Comparison of ENCODE assay signal across 12 cellular contexts in genomic region chr7:2528481-2529095, GRCh38. TPM values are rescaled to one million over a fixed set of nuclear protein-coding genes. Genes with fewer than 3 reads are reported as not detected.
DNase-seq lines count a peak whose midpoint lies in the region; ATAC-seq and TF ChIP-seq lines count a peak whose summit lies in the region.
"Had no signal": no experiment of that assay in that cellular context is flagged by ENCODE, and none has a peak within 500 bp of the region (broad histone marks: within the 10 kb centered on the region; RNA-seq: fewer than 3 reads in every experiment).

No MANE protein-coding gene starts in this region.

- peak overlapping the region in 1 of 2 experiments; percentile 100 for H2BK12ac ChIP-seq in mesenchymal stem cell (ENCODE audit: low read length in 2 of 2)

- H3K9me3 ChIP-seq in BLaER1 (no peaks in the 10 kb centered on the region), GM23248 (ENCODE audit: low read depth) (no peaks in the 10 kb centered on the region), mesenchymal stem cell (ENCODE audit: control insufficient read depth, low read length) (no peaks in the 10 kb centered on the region), ascending aorta (no peaks in the 10 kb centered on the region)

- peaks cover 14% of the 10 kb centered on the region for H3K4me1 Mint-ChIP-seq in activated T-helper 17 cell treated with anti-CD3 and anti-CD28 coated beads, Interleukin-2, amount 50 U/mL, for 72 hours

- no peaks in the 10 kb centered on the region for H3K9me3 Mint-ChIP-seq in activated T-helper 17 cell treated with anti-CD3 and anti-CD28 coated beads, Interleukin-2, amount 50 U/mL, for 72 hours

- intact Hi-C loops in ascending aorta (cut with DNase I), result no loop called here

- peaks cover 59% of the 10 kb centered on the region for H4K20me1 ChIP-seq in BLaER1
- no peaks in the 10 kb centered on the region for H4K20me1 ChIP-seq in GM23248 (ENCODE audit: insufficient read depth)

- no peaks in the 10 kb centered on the region for H3K79me2 ChIP-seq in GM23248 (ENCODE audit: insufficient read depth)

- H3K27me3 ChIP-seq in BLaER1 (no peaks in the 10 kb centered on the region), GM23248 (replicated peaks; ENCODE audit: insufficient read depth) (no peaks in the 10 kb centered on the region), mesenchymal stem cell (ENCODE audit: control insufficient read depth in 1 of 2, insufficient read depth in 1 of 2, low read length in 2 of 2) (no peaks in the 10 kb centered on the region), ascending aorta (peaks cover 14% of the 10 kb centered on the region)

- H3K9me2 ChIP-seq in GM23248 (ENCODE audit: insufficient read depth), result no peaks in the 10 kb centered on the region

- peak overlapping the region; percentile 62 for H3K27ac ChIP-seq in BLaER1
- H3K27ac ChIP-seq in GM23248, result peak overlapping the region; percentile 35
- H3K27ac ChIP-seq in mesenchymal stem cell (ENCODE audit: low read length, poor library complexity, severe bottlenecking), result peak overlapping the region; percentile 76
- H3K27ac ChIP-seq in ascending aorta, result peak overlapping the region in 1 of 2 donors; percentile 42
- H3K27ac ChIP-seq: KMS-11 had no signal

- peak overlapping the region in 1 of 2 experiments; percentile 94 for H3K18ac ChIP-seq in mesenchymal stem cell (ENCODE audit: low read depth in 1 of 2, low read length in 2 of 2)

- H3K79me1 ChIP-seq in mesenchymal stem cell (replicated peaks; ENCODE audit: low read length, poor library complexity, severe bottlenecking), result no peaks in the 10 kb centered on the region

- H3K27me3 Mint-ChIP-seq in activated T-helper 17 cell treated with anti-CD3 and anti-CD28 coated beads, Interleukin-2, amount 50 U/mL, for 72 hours, result no peaks in the 10 kb centered on the region

- no peak overlapping the region for H4K8ac ChIP-seq in mesenchymal stem cell (ENCODE audit: low read length)

- TF ChIP-seq CTCF in ascending aorta (IDR thresholded peaks at IDR 0.05), result no peak

- H3K9ac ChIP-seq in BLaER1 (peak overlapping the region; percentile 0; the same call in 1 of the 2 replicates), GM23248 (no peak overlapping the region), mesenchymal stem cell (ENCODE audit: low read length) (peak overlapping the region; percentile 53)
- H3K9ac ChIP-seq: KMS-11 had no signal

- H3K36me3 Mint-ChIP-seq in activated T-helper 17 cell treated with anti-CD3 and anti-CD28 coated beads, Interleukin-2, amount 50 U/mL, for 72 hours (ENCODE audit: low read depth), result peaks cover 24% of the 10 kb centered on the region

- peak overlapping the region; percentile 25 to 71 for H3K4ac ChIP-seq in mesenchymal stem cell (ENCODE audit: low read depth in 1 of 2, low read length in 2 of 2)

- peak overlapping the region; percentile 70 for H3K27ac Mint-ChIP-seq in activated T-helper 17 cell treated with anti-CD3 and anti-CD28 coated beads, Interleukin-2, amount 50 U/mL, for 72 hours

- WGBS in GM23248 (ENCODE audit: low coverage in 1 of 2, low lambda C conversion rate in 2 of 2, missing lambda C conversion rate in 2 of 2), 2 experiments, result 78 to 81% methylated on average over 17 to 18 of the region's 18 CpGs
- WGBS in mesenchymal stem cell, result 91% methylated on average over 18 of the region's 18 CpGs

- in situ Hi-C loops in GM23248 (cut with MboI), result no loop called here

- no peak overlapping the region for H2BK5ac ChIP-seq in mesenchymal stem cell (ENCODE audit: low read depth, low read length, poor library complexity, severe bottlenecking)

- peaks cover 5% of the 10 kb centered on the region; the same call in 1 of the 2 replicates for H3F3A ChIP-seq in GM23248 (ENCODE audit: insufficient read depth)

- H3K4me3 ChIP-seq in BLaER1 (peak overlapping the region; percentile 22), GM23248 (no peak overlapping the region), mesenchymal stem cell (ENCODE audit: insufficient read depth in 1 of 2, low read depth in 1 of 2, low read length in 2 of 2) (no peak overlapping the region), ascending aorta (no peak overlapping the region)

- no peak for ATAC-seq in activated T-helper 17 cell treated with anti-CD3 and anti-CD28 coated beads, Interleukin-2, amount 50 U/mL, for 72 hours (replicated peaks)
- no peak for ATAC-seq in GM19324 (IDR thresholded peaks at IDR 0.05; ENCODE audit: low FRiP score, unreplicated experiment)

- H3K14ac ChIP-seq in mesenchymal stem cell (ENCODE audit: low read length in 2 of 2), result peak overlapping the region in 1 of 2 experiments; percentile 88

- H3K4me3 Mint-ChIP-seq in activated T-helper 17 cell treated with anti-CD3 and anti-CD28 coated beads, Interleukin-2, amount 50 U/mL, for 72 hours, result peak overlapping the region; percentile 74

- peak overlapping the region; percentile 27 for H2AK5ac ChIP-seq in mesenchymal stem cell (ENCODE audit: low read length, severe bottlenecking)

- H2BK15ac ChIP-seq in mesenchymal stem cell (ENCODE audit: low read depth, poor library complexity, severe bottlenecking), result no peak overlapping the region

- no peak overlapping the region for H2AFZ ChIP-seq in GM23248
- no peak overlapping the region for H2AFZ ChIP-seq in mesenchymal stem cell (ENCODE audit: low read depth, low read length)

- H3K4me2 ChIP-seq in BLaER1, result peak overlapping the region; percentile 78
- H3K4me2 ChIP-seq in GM23248 (ENCODE audit: unreplicated experiment), result no peak overlapping the region
- H3K4me2 ChIP-seq in mesenchymal stem cell (ENCODE audit: low read length, poor library complexity, severe bottlenecking), result no peak overlapping the region
- H3K4me2 ChIP-seq: KMS-11 had no signal

- no peak overlapping the region for H2BK120ac ChIP-seq in mesenchymal stem cell (ENCODE audit: low read depth, low read length)

- H3K4me1 ChIP-seq in BLaER1, result peaks cover 78% of the 10 kb centered on the region
- H3K4me1 ChIP-seq in GM23248 (ENCODE audit: insufficient read depth), result peaks cover 32% of the 10 kb centered on the region
- H3K4me1 ChIP-seq in mesenchymal stem cell (ENCODE audit: control insufficient read depth, insufficient read depth, low read depth, low read length), result peaks cover 72% of the 10 kb centered on the region
- peaks cover 0 to 10% of the 10 kb centered on the region in 2 donors for H3K4me1 ChIP-seq in ascending aorta

- no peak overlapping the region for H4K91ac ChIP-seq in mesenchymal stem cell (ENCODE audit: low read length)

- H3K36me3 ChIP-seq in BLaER1 (peaks cover 36% of the 10 kb centered on the region), GM23248 (ENCODE audit: low read depth) (no peaks in the 10 kb centered on the region), mesenchymal stem cell (ENCODE audit: control insufficient read depth in 1 of 2, insufficient read depth in 2 of 2, low read depth in 1 of 2, low read length in 2 of 2) (peaks cover 0 to 74% of the 10 kb centered on the region in 2 experiments), ascending aorta (no peaks in the 10 kb centered on the region)

- no peak for DNase-seq in GM23248
- DNase-seq in mesenchymal stem cell, result no peak
- no peak for DNase-seq in ascending aorta (ENCODE audit: low spot score in 2 of 2)
- DNase-seq in NCI-H2081 (lab: John Stamatoyannopoulos, UW), result no peak
- DNase-seq in SIG-M5 treated with dmso at 0.1 percent for 504 hours (lab: John Stamatoyannopoulos, UW; ENCODE audit: unreplicated experiment), result no peak
- DNase-seq: DND-41 had no signal

- no peak overlapping the region for H3K23ac ChIP-seq in mesenchymal stem cell (ENCODE audit: low read length in 2 of 2)

RNA-seq across cellular contexts. Expression of gene LFNG, which starts 9.0 kb away (rescaled TPM):
- 2.0 and 3.6 TPM in 2 replicates for total RNA-seq in GM23248 (2014; rRNA removed; shearing (Covaris generic))
- polyA plus RNA-seq in GM23248 (2016; fragmentation: Nextera tagmentation; extraction: Ambion mirVana), result 0.18 and 0.19 TPM in 2 replicates
- total RNA-seq in activated T-helper 17 cell treated with anti-CD3 and anti-CD28 coated beads, Interleukin-2, amount 50 U/mL, for 72 hours, result 10 to 100 TPM; 42.6 to 48.8 TPM
- 0.22 TPM for polyA plus RNA-seq in mesenchymal stem cell (2013, experiment 1 of 2)
- 0.21 TPM for polyA plus RNA-seq in mesenchymal stem cell (2013, experiment 2 of 2)
- 102 TPM for total RNA-seq in ascending aorta

RNA-seq across cellular contexts. Expression of gene BRAT1, which starts 26.7 kb away (rescaled TPM):
- total RNA-seq in GM23248 (2014; rRNA removed; shearing (Covaris generic)), result 37.9 and 39.7 TPM in 2 replicates
- polyA plus RNA-seq in GM23248 (2016; fragmentation: Nextera tagmentation; extraction: Ambion mirVana), result 28.6 and 32.4 TPM in 2 replicates
- 10 to 100 TPM; 34.0 to 42.8 TPM for total RNA-seq in activated T-helper 17 cell treated with anti-CD3 and anti-CD28 coated beads, Interleukin-2, amount 50 U/mL, for 72 hours
- polyA plus RNA-seq in mesenchymal stem cell (2013, experiment 1 of 2), result 10.5 TPM
- 10.6 TPM for polyA plus RNA-seq in mesenchymal stem cell (2013, experiment 2 of 2)
- 84.0 TPM for total RNA-seq in ascending aorta

RNA-seq across cellular contexts. Expression of gene IQCE, which starts 30.2 kb away (rescaled TPM):
- 14.9 and 24.4 TPM in 2 replicates for total RNA-seq in GM23248 (2014; rRNA removed; shearing (Covaris generic))
- polyA plus RNA-seq in GM23248 (2016; fragmentation: Nextera tagmentation; extraction: Ambion mirVana), result 12.1 and 14.7 TPM in 2 replicates
- 10 to 100 TPM; 11.2 to 15.3 TPM for total RNA-seq in activated T-helper 17 cell treated with anti-CD3 and anti-CD28 coated beads, Interleukin-2, amount 50 U/mL, for 72 hours
- polyA plus RNA-seq in mesenchymal stem cell (2013, experiment 1 of 2), result 10.2 TPM
- polyA plus RNA-seq in mesenchymal stem cell (2013, experiment 2 of 2), result 10.0 TPM
- 11.4 TPM for total RNA-seq in ascending aorta

RNA-seq across cellular contexts. Expression of gene GRIFIN, which starts 52.4 kb away (rescaled TPM):
- not detected in 2 replicates for total RNA-seq in GM23248 (2014; rRNA removed; shearing (Covaris generic))
- not detected in 2 replicates for polyA plus RNA-seq in GM23248 (2016; fragmentation: Nextera tagmentation; extraction: Ambion mirVana)
- total RNA-seq in activated T-helper 17 cell treated with anti-CD3 and anti-CD28 coated beads, Interleukin-2, amount 50 U/mL, for 72 hours, result not detected
- polyA plus RNA-seq in mesenchymal stem cell (2013, experiment 1 of 2), result not detected
- not detected for polyA plus RNA-seq in mesenchymal stem cell (2013, experiment 2 of 2)
- total RNA-seq in ascending aorta, result not detected
- total RNA-seq: glomerular endothelial cell, temporal lobe had no signal
